ENCODE assay signal across 12 cellular contexts in genomic region chr6:72626126-72626525, GRCh38. TPM values are rescaled to one million over a fixed set of nuclear protein-coding genes. Genes with fewer than 3 reads are reported as not detected.
DNase-seq lines count a peak whose midpoint lies in the region; ATAC-seq, FAIRE-seq and TF ChIP-seq lines count a peak whose summit lies in the region.
"Had no signal": no experiment of that assay in that cellular context is flagged by ENCODE, and none has a peak within 500 bp of the region (broad histone marks: within the 10 kb centered on the region; RNA-seq: fewer than 3 reads in every experiment).

No MANE protein-coding gene starts in this region.

- H3K27me3 ChIP-seq in H7 (ENCODE audit: control insufficient read depth, insufficient read depth, low read length) (peaks cover 30% of the 10 kb centered on the region), prostate gland (replicated peaks; ENCODE audit: insufficient read depth) (no peaks in the 10 kb centered on the region)

- peaks cover 5% of the 10 kb centered on the region for H3K4me1 ChIP-seq in prostate gland (replicated peaks)
- H3K4me1 ChIP-seq: HAP-1 had no signal

- H3K9me3 ChIP-seq in prostate gland, result no peaks in the 10 kb centered on the region
- H3K9me3 ChIP-seq: HAP-1 had no signal

- ATAC-seq in GM18498 (IDR thresholded peaks at IDR 0.05; ENCODE audit: unreplicated experiment) (peak; percentile 40), HG02938 (IDR thresholded peaks at IDR 0.05; ENCODE audit: unreplicated experiment) (peak; percentile 47), HG02840 (IDR thresholded peaks at IDR 0.05; ENCODE audit: low FRiP score, unreplicated experiment) (no peak)

- 95% methylated on average over 2 of the region's 2 CpGs for WGBS in prostate gland

- DNase-seq in GM19239 (ENCODE audit: insufficient read length, low spot score) (no peak), NB4 (ENCODE audit: low read depth) (peak; percentile 22), DMS153 treated with DMSO at 0.1 percent for 48 hours (lab: John Stamatoyannopoulos, UW; ENCODE audit: unreplicated experiment) (no peak), H7 (no peak), prostate gland (ENCODE audit: low spot score) (no peak)
- DNase-seq: dorsolateral prefrontal cortex, hypothalamus, NCI-H2029 had no signal

- peak overlapping the region; percentile 79 for H3K4me3 ChIP-seq in NB4 (ENCODE audit: low read depth, low read length)
- no peak overlapping the region for H3K4me3 ChIP-seq in H7 (ENCODE audit: insufficient read depth, low read depth, low read length)
- H3K4me3 ChIP-seq in prostate gland, result no peak overlapping the region
- H3K4me3 ChIP-seq: HAP-1 had no signal

- peak; percentile 86 for FAIRE-seq in GM19239 (lab: Jason Lieb, UNC)

- no peak for TF ChIP-seq POLR2A in NB4 (IDR thresholded peaks at IDR 0.05; ENCODE audit: extremely low read depth, insufficient read length)
- no peak for TF ChIP-seq POLR2A in prostate gland (IDR thresholded peaks at IDR 0.05)

- no peak overlapping the region for H3K27ac ChIP-seq in prostate gland
- H3K27ac ChIP-seq: dorsolateral prefrontal cortex had no signal

- H3K36me3 ChIP-seq in H7 (replicated peaks; ENCODE audit: control insufficient read depth, insufficient read depth, low read length), result no peaks in the 10 kb centered on the region
- no peaks in the 10 kb centered on the region for H3K36me3 ChIP-seq in prostate gland
- H3K36me3 ChIP-seq: HAP-1 had no signal

- intact Hi-C loops in prostate gland (cut with DNase I), result no loop called here

- no peak for TF ChIP-seq CTCF in NB4 (IDR thresholded peaks at IDR 0.05; ENCODE audit: low read depth, low read length)
- TF ChIP-seq CTCF in prostate gland (IDR thresholded peaks at IDR 0.05), result no peak

RNA-seq across cellular contexts. Expression of gene KCNQ5, which starts 4.3 kb away (rescaled TPM):
- 0.18 and 0.31 TPM in 2 replicates for total RNA-seq in H7 (2014; rRNA removed; shearing (Covaris generic))
- 1 to 10 TPM; 3.6 to 4.1 TPM for total RNA-seq in prostate gland
